ENCODE assay signal across 9 cellular contexts in genomic region chr1:231395051-231395995, GRCh38. TPM values are rescaled to one million over a fixed set of nuclear protein-coding genes. Genes with fewer than 3 reads are reported as not detected.
DNase-seq lines count a peak whose midpoint lies in the region; ATAC-seq and TF ChIP-seq lines count a peak whose summit lies in the region.
"Had no signal": no experiment of that assay in that cellular context is flagged by ENCODE, and none has a peak within 500 bp of the region (broad histone marks: within the 10 kb centered on the region; RNA-seq: fewer than 3 reads in every experiment).

No MANE protein-coding gene starts in this region.

- peaks cover 33% of the 10 kb centered on the region for H3K4me1 ChIP-seq in PC-3 (ENCODE audit: insufficient read depth, low read length)
- H3K4me1 ChIP-seq in esophagus squamous epithelium = peaks cover 0 to 38% (median 7%) of the 10 kb centered on the region in 3 donors

- H3K36me3 ChIP-seq in PC-3 (ENCODE audit: low read depth, low read length) (no peaks in the 10 kb centered on the region), esophagus squamous epithelium (no peaks in the 10 kb centered on the region)

- 0 out of 2 replicates have a peak overlapping the region, but pooled peaks have one; percentile 5 for H2AFZ ChIP-seq in PC-3 (ENCODE audit: low read length)

- POLR2A ChIA-PET in PC-3 (lab: Charles Lee; ENCODE audit: unreplicated experiment) = interaction anchor here (0.5 kb wide), 1 partner anchor 19 kb away, joined by 4 read pairs; no protein-coding TSS in a partner anchor

- TF ChIP-seq CTCF in CD14-positive monocyte (IDR thresholded peaks at IDR 0.05) (no peak), PC-3 (conservative IDR thresholded peaks at IDR 0.05; ENCODE audit: low read depth, low read length) (no peak), esophagus squamous epithelium (IDR thresholded peaks at IDR 0.05) (no peak)

- H3K27ac Mint-ChIP-seq in CD14-positive monocyte = peak overlapping the region in 4 of 7 donors; percentile 33 to 49 (median 45)

- intact Hi-C loops in CD14-positive monocyte (cut with micrococcal nuclease) = no loop called here
- intact Hi-C loops in PC-3 (cut with micrococcal nuclease) = loop anchor here (2.0 kb wide), 1 partner anchor 23 kb away; no protein-coding TSS in a partner anchor
- intact Hi-C loops in esophagus squamous epithelium (cut with DNase I) = no loop called here
- intact Hi-C loops in head of caudate nucleus (cut with DNase I) = no loop called here

- DNase-seq in CD14-positive monocyte (ENCODE audit: low spot score) (no peak), PC-3 (peak; percentile 88), esophagus squamous epithelium (lab: John Stamatoyannopoulos, UW) (no peak), non-pigmented ciliary epithelial cell (ENCODE audit: low read depth) (peak; percentile 92), NCI-H1105 treated with DMSO at 0.1 percent for 48 hours (lab: John Stamatoyannopoulos, UW) (no peak), NCI-H2081 treated with DMSO at 0.1 percent for 48 hours (lab: John Stamatoyannopoulos, UW) (no peak), head of caudate nucleus (no peak)

- no peak for TF ChIP-seq POLR2A in esophagus squamous epithelium (IDR thresholded peaks at IDR 0.05)

- ATAC-seq in PC-3 (peak; percentile 90), GM18517 (IDR thresholded peaks at IDR 0.05; ENCODE audit: unreplicated experiment) (no peak)
- ATAC-seq: GM12878 had no signal

- peaks cover 13% of the 10 kb centered on the region for H3F3A ChIP-seq in PC-3 (ENCODE audit: low read length, unreplicated experiment)

- peak overlapping the region; percentile 62 for H3K4me2 ChIP-seq in PC-3 (ENCODE audit: low read length)

- no TSS peak for BruUV-seq in PC-3 (replicated peaks; lab: Mats Ljungman, UMichigan)

- H3K36me3 Mint-ChIP-seq in CD14-positive monocyte = peaks cover 2 to 21% of the 10 kb centered on the region in 2 donors

- H3K4me3 ChIP-seq in PC-3 (ENCODE audit: low read length) (peak overlapping the region; percentile 14; the same call in 1 of the 2 replicates), esophagus squamous epithelium (peak overlapping the region in 1 of 4 donors; percentile 19)
- H3K4me3 ChIP-seq: GM12878 had no signal

- H3K9me3 ChIP-seq in PC-3 (ENCODE audit: low read length) (no peaks in the 10 kb centered on the region), esophagus squamous epithelium (no peaks in the 10 kb centered on the region)

- WGBS in esophagus squamous epithelium, 2 donors = 50 to 57% methylated on average over 10 of the region's 10 CpGs

- H3K9ac ChIP-seq in PC-3 (ENCODE audit: low read length) = peak overlapping the region; percentile 51

- peaks cover 4% of the 10 kb centered on the region; the same call in 1 of the 2 replicates for H4K20me1 ChIP-seq in PC-3 (ENCODE audit: low read length)

- peaks cover 46% of the 10 kb centered on the region for H3K4me1 Mint-ChIP-seq in CD14-positive monocyte

- H3K9me3 Mint-ChIP-seq in CD14-positive monocyte = no peaks in the 10 kb centered on the region

- H3K27me3 Mint-ChIP-seq in CD14-positive monocyte (ENCODE audit: low read depth in 3 of 3) = no peaks in the 10 kb centered on the region

- CTCF ChIA-PET in PC-3 (lab: Charles Lee) = no interaction called here

- no peak overlapping the region for H3K4me3 Mint-ChIP-seq in CD14-positive monocyte

- H3K27ac ChIP-seq in PC-3 (ENCODE audit: low read length) (peak overlapping the region; percentile 88), esophagus squamous epithelium (peak overlapping the region in 3 of 4 donors; percentile 9 to 68 (median 60))

- no peaks in the 10 kb centered on the region for H3K9me2 ChIP-seq in PC-3 (replicated peaks; ENCODE audit: low read length)

- H3K27me3 ChIP-seq in PC-3 (ENCODE audit: low read length) (no peaks in the 10 kb centered on the region), esophagus squamous epithelium (no peaks in the 10 kb centered on the region)

- H3K79me2 ChIP-seq in PC-3 (ENCODE audit: low read length) = peaks cover 88% of the 10 kb centered on the region

RNA-seq across cellular contexts. Expression of gene EGLN1, which starts 26.8 kb away (rescaled TPM):
- 10 to 100 TPM; 23.1 to 27.7 TPM for polyA plus RNA-seq in CD14-positive monocyte
- 37.0 and 44.9 TPM in 2 replicates for total RNA-seq in PC-3 (2014; rRNA removed)
- total RNA-seq in esophagus squamous epithelium = 10 to 100 TPM; 21.8 to 36.0 (median 28.7) TPM

RNA-seq across cellular contexts. Expression of gene SPRTN, which starts 57.2 kb away (rescaled TPM):
- polyA plus RNA-seq in CD14-positive monocyte = 1 to 10 TPM; 7.8 to 9.1 TPM
- total RNA-seq in PC-3 (2014; rRNA removed) = 17.1 and 27.8 TPM in 2 replicates
- 10 to 100 TPM; 10.9 to 22.9 (median 16.9) TPM for total RNA-seq in esophagus squamous epithelium

RNA-seq across cellular contexts. Expression of gene EXOC8, which starts 57.7 kb away (rescaled TPM):
- polyA plus RNA-seq in CD14-positive monocyte = 1 to 10 TPM; 2.8 to 3.1 TPM
- total RNA-seq in PC-3 (2014; rRNA removed) = 14.0 and 14.9 TPM in 2 replicates
- total RNA-seq in esophagus squamous epithelium = 10 to 100 TPM; 10.6 to 12.8 (median 11.7) TPM

Comparison
In these comparisons a context has a peak if more than half of its experiments do, and no peak if none do; other contexts are left out.
1. DNase-seq: peak in PC-3 (single experiment) and non-pigmented ciliary epithelial cell (single experiment); none in CD14-positive monocyte (single experiment), esophagus squamous epithelium (single experiment), NCI-H1105 treated with DMSO at 0.1 percent for 48 hours (single experiment), NCI-H2081 treated with DMSO at 0.1 percent for 48 hours (single experiment) and head of caudate nucleus (0 of 42).